ENCODE assay signal across 27 cellular contexts in the genomic region with DNA sequence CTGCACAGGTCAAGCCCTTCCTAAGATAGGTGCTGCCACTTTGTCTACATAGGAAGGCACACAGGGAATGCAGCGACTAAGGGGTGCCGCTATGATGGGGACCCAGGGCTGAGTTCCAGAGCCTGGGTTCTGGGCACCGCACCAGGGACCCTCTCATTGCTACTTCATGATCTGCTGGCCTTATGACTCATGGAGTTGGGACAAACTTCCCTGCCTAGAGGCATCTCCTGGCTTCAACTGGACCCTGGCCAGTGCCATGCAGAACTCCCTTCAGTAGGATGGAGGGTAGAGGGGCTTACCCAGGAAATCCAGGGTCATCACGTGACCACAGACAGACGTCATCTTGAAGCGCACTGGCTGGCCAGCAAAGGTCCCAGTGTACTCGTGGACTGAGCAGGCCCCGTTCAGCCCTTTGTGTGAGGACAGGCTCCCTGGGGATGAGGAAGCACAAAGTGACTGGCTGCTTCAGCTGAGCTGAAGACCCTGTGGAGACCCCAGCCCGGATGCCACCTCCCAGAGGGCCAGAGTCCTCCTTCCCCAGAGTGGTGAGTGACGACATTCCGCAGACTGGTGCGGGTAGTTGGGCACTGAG.
"Had no signal": no experiment of that assay in that cellular context is flagged by ENCODE, and none has a peak within 500 bp of the region (broad histone marks: within the 10 kb centered on the region; RNA-seq: fewer than 3 reads in every experiment).

No MANE protein-coding gene starts in this region.

- ATAC-seq: left colon; left lung; mucosa of descending colon; naive thymus-derived CD4-positive, alpha-beta T cell; natural killer cell treated with Interleukin-12 subunit alpha and Interleukin-12 subunit beta and Interleukin-15 and Interleukin-18, amount 100 ng/mL, for 72 hours; psoas muscle; right lobe of liver; stimulated activated naive B cell treated with anti-CD40 and anti-IgM and Interleukin-4, amounts not matched to agents 10 μg/mL and 1 μg/mL and 100 μg/mL, for 72 hours; stimulated activated naive CD8-positive, alpha-beta T cell treated with anti-CD3 and anti-CD28 coated beads, Interleukin-15, Interleukin-2, amounts not matched to agents 100 U/mL and 50 U/mL, for 24 hours had no signal

- H3K9me3 ChIP-seq: left lung, mucosa of descending colon, psoas muscle, right atrium auricular region, right lobe of liver, stomach, testis, thyroid gland, transverse colon, upper lobe of left lung, vagina had no signal

- DNase-seq: hypothalamus; immature natural killer cell; kidney; left colon; left lung; midbrain; naive thymus-derived CD4-positive, alpha-beta T cell; nucleus accumbens; right lobe of liver; stimulated activated CD4-positive, alpha-beta T cell treated with anti-CD3 and anti-CD28 coated beads, Interleukin-1b, Interleukin-23, amount 100 ng/mL, for 48 hours; stimulated activated CD4-positive, alpha-beta T cell treated with anti-CD3 and anti-CD28 coated beads, Interleukin-2, amount 100 ng/mL, for 48 hours; stimulated activated naive B cell treated with anti-CD40 and anti-IgM and Interleukin-4, amounts not matched to agents 10 μg/mL and 1 μg/mL and 100 μg/mL, for 72 hours; stimulated activated naive CD8-positive, alpha-beta T cell treated with anti-CD3 and anti-CD28 coated beads, Interleukin-15, Interleukin-2, amounts not matched to agents 100 U/mL and 50 U/mL, for 24 hours; stomach; testis; thyroid gland; transverse colon had no signal

- H3K27me3 ChIP-seq: left lung, right atrium auricular region, right lobe of liver, stomach, testis, thyroid gland, transverse colon, upper lobe of left lung, vagina had no signal

- FAIRE-seq: islet of Langerhans, kidney had no signal

- H3K4me1 ChIP-seq: left lung, parathyroid adenoma, psoas muscle, right atrium auricular region, right lobe of liver, testis, thyroid gland, transverse colon, upper lobe of left lung, vagina had no signal

- H3K4me3 ChIP-seq: left lung, lung, mucosa of descending colon, psoas muscle, right atrium auricular region, right lobe of liver, smooth muscle cell, stomach, testis, thyroid gland, transverse colon, upper lobe of left lung, vagina had no signal

- H2AFZ ChIP-seq: parathyroid adenoma had no signal

- H3K4me2 ChIP-seq: smooth muscle cell had no signal

- H3K9ac ChIP-seq: parathyroid adenoma had no signal

- H3K27ac ChIP-seq: left lung, parathyroid adenoma, psoas muscle, right atrium auricular region, right lobe of liver, stomach, testis, thyroid gland, transverse colon, upper lobe of left lung, vagina had no signal
